In genomic region chr12:132451172-132451835, GRCh38 we compare ENCODE assay signal across 18 cellular contexts. TPM values are rescaled to one million over a fixed set of nuclear protein-coding genes. Genes with fewer than 3 reads are reported as not detected.
DNase-seq lines count a peak whose midpoint lies in the region; ATAC-seq and TF ChIP-seq lines count a peak whose summit lies in the region.
"Had no signal": no experiment of that assay in that cellular context is flagged by ENCODE, and none has a peak within 500 bp of the region (broad histone marks: within the 10 kb centered on the region; RNA-seq: fewer than 3 reads in every experiment).

No MANE protein-coding gene starts in this region.

- no peak overlapping the region for H3K27ac Mint-ChIP-seq in activated naive CD8-positive, alpha-beta T cell treated with anti-CD3 and anti-CD28 coated beads, Interleukin-2, amount 50 U/mL, for 24 hours
- H3K27ac Mint-ChIP-seq in activated naive CD8-positive, alpha-beta T cell treated with anti-CD3 and anti-CD28 coated beads for 36 hours, result no peak overlapping the region
- H3K27ac Mint-ChIP-seq in activated B cell treated with CpG ODN at 0.5 μM for 24 hours (no peak overlapping the region), Calu3 (ENCODE audit: unreplicated experiment) (no peak overlapping the region)

- no peaks in the 10 kb centered on the region for H3K36me3 Mint-ChIP-seq in activated naive CD8-positive, alpha-beta T cell treated with anti-CD3 and anti-CD28 coated beads, Interleukin-2, amount 50 U/mL, for 24 hours (ENCODE audit: low read depth)
- H3K36me3 Mint-ChIP-seq in activated naive CD8-positive, alpha-beta T cell treated with anti-CD3 and anti-CD28 coated beads for 36 hours, result no peaks in the 10 kb centered on the region
- H3K36me3 Mint-ChIP-seq in activated B cell treated with CpG ODN at 0.5 μM for 24 hours (ENCODE audit: low read depth) (no peaks in the 10 kb centered on the region), Calu3 (ENCODE audit: insufficient read depth, unreplicated experiment) (peaks cover 29% of the 10 kb centered on the region)

- peaks cover 33% of the 10 kb centered on the region for H3K4me1 Mint-ChIP-seq in activated naive CD8-positive, alpha-beta T cell treated with anti-CD3 and anti-CD28 coated beads, Interleukin-2, amount 50 U/mL, for 24 hours
- peaks cover 20% of the 10 kb centered on the region for H3K4me1 Mint-ChIP-seq in activated naive CD8-positive, alpha-beta T cell treated with anti-CD3 and anti-CD28 coated beads for 36 hours
- H3K4me1 Mint-ChIP-seq in activated B cell treated with CpG ODN at 0.5 μM for 24 hours (peaks cover 48% of the 10 kb centered on the region), Calu3 (ENCODE audit: low read depth, unreplicated experiment) (peaks cover 16% of the 10 kb centered on the region)

- H3K27ac ChIP-seq in HEK293 (ENCODE audit: extremely low read depth, low read depth, low read length), result no peak overlapping the region
- H3K27ac ChIP-seq: esophagus muscularis mucosa, GM23248, sigmoid colon, upper lobe of left lung had no signal

- CTCF ChIA-PET in HEK293 (lab: Yijun Ruan, JAX), result no interaction called here
- CTCF ChIA-PET in activated B cell treated with CpG ODN at 0.5 μM for 24 hours (lab: Charles Lee), result no interaction called here
- CTCF ChIA-PET in Calu3 (lab: Charles Lee), result interaction anchor here (0.8 kb wide), 1 partner anchor 9 kb away, joined by 3 read pairs; no protein-coding TSS in a partner anchor

- no peaks in the 10 kb centered on the region for H3K36me3 ChIP-seq in HEK293 (ENCODE audit: control insufficient read depth in 2 of 2, insufficient read depth in 1 of 2, low read length in 2 of 2)
- H3K36me3 ChIP-seq: esophagus muscularis mucosa, sigmoid colon, upper lobe of left lung had no signal

- POLR2A ChIA-PET in HEK293 (lab: Yijun Ruan, JAX) (no interaction called here), activated B cell treated with CpG ODN at 0.5 μM for 24 hours (lab: Charles Lee) (interaction anchor here (0.9 to 1.3 kb wide), 2 partner anchors 19 to 35 kb away, joined by 4 to 5 read pairs; no protein-coding TSS in a partner anchor)

- H3K4me3 Mint-ChIP-seq in activated naive CD8-positive, alpha-beta T cell treated with anti-CD3 and anti-CD28 coated beads, Interleukin-2, amount 50 U/mL, for 24 hours, result no peak overlapping the region
- H3K4me3 Mint-ChIP-seq in activated naive CD8-positive, alpha-beta T cell treated with anti-CD3 and anti-CD28 coated beads for 36 hours, result no peak overlapping the region
- H3K4me3 Mint-ChIP-seq in activated B cell treated with CpG ODN at 0.5 μM for 24 hours (peak overlapping the region; percentile 32), Calu3 (ENCODE audit: low read depth, unreplicated experiment) (no peak overlapping the region)

- intact Hi-C loops in activated B cell treated with CpG ODN at 0.5 μM for 24 hours (cut with micrococcal nuclease), result loop anchor here (1.0 kb wide), 2 partner anchors 16 to 38 kb away; no protein-coding TSS in a partner anchor
- intact Hi-C loops in Calu3 (cut with micrococcal nuclease; ENCODE audit: unreplicated experiment), result no loop called here
- intact Hi-C loops in head of caudate nucleus (cut with DNase I), result no loop called here

- no peak overlapping the region for H3K4me3 ChIP-seq in HEK293 (ENCODE audit: low read depth, low read length)
- H3K4me3 ChIP-seq: esophagus muscularis mucosa, GM23248, sigmoid colon, upper lobe of left lung had no signal

- DNase-seq in activated naive CD8-positive, alpha-beta T cell treated with anti-CD3 and anti-CD28 coated beads, Interleukin-2, amount 50 U/mL, for 24 hours, result peak; percentile 44
- DNase-seq in activated naive CD8-positive, alpha-beta T cell treated with anti-CD3 and anti-CD28 coated beads for 36 hours, result no peak
- no peak for DNase-seq in activated B cell treated with CpG ODN at 0.5 μM for 24 hours
- DNase-seq in stimulated activated naive CD8-positive, alpha-beta T cell treated with anti-CD3 and anti-CD28 coated beads, Interleukin-15, Interleukin-2, amounts not matched to agents 100 U/mL and 50 U/mL, for 24 hours, result peak; percentile 52
- DNase-seq in Calu3, result no peak
- no peak for DNase-seq in head of caudate nucleus
- DNase-seq: activated gamma-delta T cell treated with Interleukin-2 at 50 U/mL for 16 hours; dermis blood vessel endothelial cell; GM23248; mesenchymal stem cell; NCI-H2029 treated with DMSO at 0.1 percent for 48 hours; NCI-H524 treated with DMSO at 0.1 percent for 48 hours; sigmoid colon; stimulated activated CD4-positive, alpha-beta T cell treated with anti-CD3 and anti-CD28 coated beads, Interleukin-4, amount 100 ng/mL, for 24 hours; upper lobe of left lung had no signal

- TF ChIP-seq CTCF in HEK293 (tag by site-specific recombination; IDR thresholded peaks at IDR 0.05) (no peak), activated B cell treated with CpG ODN at 0.5 μM for 24 hours (IDR thresholded peaks at IDR 0.05) (no peak), Calu3 (IDR thresholded peaks at IDR 0.05; ENCODE audit: unreplicated experiment) (no peak)

- H3K9me3 Mint-ChIP-seq in activated naive CD8-positive, alpha-beta T cell treated with anti-CD3 and anti-CD28 coated beads, Interleukin-2, amount 50 U/mL, for 24 hours, result peaks cover 7% of the 10 kb centered on the region
- H3K9me3 Mint-ChIP-seq in activated naive CD8-positive, alpha-beta T cell treated with anti-CD3 and anti-CD28 coated beads for 36 hours, result no peaks in the 10 kb centered on the region
- H3K9me3 Mint-ChIP-seq in activated B cell treated with CpG ODN at 0.5 μM for 24 hours, result no peaks in the 10 kb centered on the region
- H3K9me3 Mint-ChIP-seq in Calu3 (ENCODE audit: low read depth, unreplicated experiment), result peaks cover 7% of the 10 kb centered on the region

- H3K9me3 ChIP-seq in HEK293 (ENCODE audit: control insufficient read depth, insufficient read depth, low read depth, low read length), result no peaks in the 10 kb centered on the region
- H3K9me3 ChIP-seq: esophagus muscularis mucosa, sigmoid colon, upper lobe of left lung had no signal

- no TSS peak for BruUV-seq in Calu3 (replicated peaks; lab: Mats Ljungman, UMichigan)

- no peaks in the 10 kb centered on the region for H3K27me3 Mint-ChIP-seq in activated naive CD8-positive, alpha-beta T cell treated with anti-CD3 and anti-CD28 coated beads, Interleukin-2, amount 50 U/mL, for 24 hours
- no peaks in the 10 kb centered on the region for H3K27me3 Mint-ChIP-seq in activated naive CD8-positive, alpha-beta T cell treated with anti-CD3 and anti-CD28 coated beads for 36 hours
- H3K27me3 Mint-ChIP-seq in activated B cell treated with CpG ODN at 0.5 μM for 24 hours (no peaks in the 10 kb centered on the region), Calu3 (ENCODE audit: unreplicated experiment) (peaks cover 78% of the 10 kb centered on the region)

- ATAC-seq in activated naive CD8-positive, alpha-beta T cell treated with anti-CD3 and anti-CD28 coated beads, Interleukin-2, amount 50 U/mL, for 24 hours, result peak; percentile 57
- ATAC-seq in activated B cell treated with CpG ODN at 0.5 μM for 24 hours (ENCODE audit: low read depth) (peak; percentile 86), HG02840 (IDR thresholded peaks at IDR 0.05; ENCODE audit: low FRiP score, unreplicated experiment) (no peak)
- ATAC-seq in stimulated activated naive CD8-positive, alpha-beta T cell treated with anti-CD3 and anti-CD28 coated beads, Interleukin-15, Interleukin-2, amounts not matched to agents 100 U/mL and 50 U/mL, for 24 hours, result peak; percentile 48

- H3K4me1 ChIP-seq in HEK293 (ENCODE audit: control insufficient read depth, insufficient read depth, low read length), result no peaks in the 10 kb centered on the region
- H3K4me1 ChIP-seq: sigmoid colon had no signal

TF ChIP-seq in HEK293, 187 proteins besides CTCF, POLR2A, EP300 and RAD21:
- no peak for TF ChIP-seq ZNF404 (tag by site-specific recombination; IDR thresholded peaks at IDR 0.05)
- TF ChIP-seq PRDM4 (tag by site-specific recombination; IDR thresholded peaks at IDR 0.05), result no peak
- no peak for TF ChIP-seq ZNF184 (tag by site-specific recombination; IDR thresholded peaks at IDR 0.05)
- 0 out of 2 replicates have a peak, but pooled peaks have one; percentile 8 for TF ChIP-seq KLF1 (tag by site-specific recombination; IDR thresholded peaks at IDR 0.05)
- TF ChIP-seq ZBTB17 (tag by site-specific recombination; IDR thresholded peaks at IDR 0.05), result no peak

RNA-seq across cellular contexts. Expression of gene FBRSL1, which starts 38.6 kb away (rescaled TPM):
- total RNA-seq in activated naive CD8-positive, alpha-beta T cell treated with anti-CD3 and anti-CD28 coated beads for 36 hours, result 10 to 100 TPM; 53.1 to 55.9 TPM
- total RNA-seq in activated B cell treated with CpG ODN at 0.5 μM for 24 hours (50.3 and 58.7 TPM in 2 replicates), Calu3 (2022) (118 and 119 TPM in 2 replicates)

Comparison
In these comparisons a context has a peak if more than half of its experiments do, and no peak if none do; other contexts are left out.
1. DNase-seq: peak in activated naive CD8-positive, alpha-beta T cell treated with anti-CD3 and anti-CD28 coated beads, Interleukin-2, amount 50 U/mL, for 24 hours (single experiment) and stimulated activated naive CD8-positive, alpha-beta T cell treated with anti-CD3 and anti-CD28 coated beads, Interleukin-15, Interleukin-2, amounts not matched to agents 100 U/mL and 50 U/mL, for 24 hours (single experiment); none in activated naive CD8-positive, alpha-beta T cell treated with anti-CD3 and anti-CD28 coated beads for 36 hours (single experiment), activated B cell treated with CpG ODN at 0.5 μM for 24 hours (single experiment), Calu3 (single experiment) and head of caudate nucleus (0 of 42).